3 cellular contexts compared by ENCODE assay signal in genomic region chr11:33730716-33731115, GRCh38.
TF ChIP-seq lines count a peak whose summit lies in the region.

No MANE protein-coding gene starts in this region.

TF ChIP-seq in SK-N-SH, 30 proteins besides CTCF, POLR2A, EP300 and RAD21 (continues in another document):
- no peak for TF ChIP-seq PBX3 (IDR thresholded peaks at IDR 0.05)
- TF ChIP-seq GATA2 (CRISPR knock-in tag; IDR thresholded peaks at IDR 0.05), result no peak
- no peak for TF ChIP-seq MXI1 (IDR thresholded peaks at IDR 0.05; ENCODE audit: low read depth, low read length)
- TF ChIP-seq POLR2AphosphoS5 (IDR thresholded peaks at IDR 0.05; ENCODE audit: low read depth, low read length), result no peak
- no peak for TF ChIP-seq JUND (IDR thresholded peaks at IDR 0.05)
- TF ChIP-seq EZH2phosphoT487 (IDR thresholded peaks at IDR 0.05; ENCODE audit: borderline replicate concordance, low read depth), result no peak
- TF ChIP-seq FOXM1 (IDR thresholded peaks at IDR 0.05; ENCODE audit: low read depth), result no peak
- no peak for TF ChIP-seq REST (IDR thresholded peaks at IDR 0.05; ENCODE audit: low read depth, low read length)
- no peak for TF ChIP-seq TCF12 (IDR thresholded peaks at IDR 0.05)
- no peak for TF ChIP-seq USF2 (IDR thresholded peaks at IDR 0.05; ENCODE audit: borderline replicate concordance, low read depth, low read length)
- no peak for TF ChIP-seq ZBTB33 (IDR thresholded peaks at IDR 0.05; ENCODE audit: borderline replicate concordance, low read depth)

TF ChIP-seq in SK-N-SH treated with all-trans-retinoic acid at 6 μM for 48 hours, 23 proteins besides CTCF, POLR2A, EP300 and RAD21:
- no peak for TF ChIP-seq ZNF70 (CRISPR knock-in tag; IDR thresholded peaks at IDR 0.05)
- TF ChIP-seq ARNTL (CRISPR knock-in tag; IDR thresholded peaks at IDR 0.05; ENCODE audit: borderline replicate concordance, low read depth), result no peak
- no peak for TF ChIP-seq POU6F1 (CRISPR knock-in tag; IDR thresholded peaks at IDR 0.05; ENCODE audit: borderline replicate concordance, low read depth)
- no peak for TF ChIP-seq PATZ1 (CRISPR knock-in tag; IDR thresholded peaks at IDR 0.05; ENCODE audit: borderline replicate concordance)

TF ChIP-seq in K562, 482 proteins besides CTCF, POLR2A, EP300 and RAD21:
- TF ChIP-seq ZNF395 (CRISPR knock-in tag; IDR thresholded peaks at IDR 0.05), result no peak
- no peak for TF ChIP-seq ZNF695 (CRISPR knock-in tag; IDR thresholded peaks at IDR 0.05)
- no peak for TF ChIP-seq ZNF449 (CRISPR knock-in tag; IDR thresholded peaks at IDR 0.05)
- TF ChIP-seq NONO (IDR thresholded peaks at IDR 0.05; ENCODE audit: low read depth in 2 of 2, low read length in 1 of 2), result no peak
- TF ChIP-seq MYBL2 (IDR thresholded peaks at IDR 0.05; ENCODE audit: low read depth), result no peak
- TF ChIP-seq MYBL2 (CRISPR knock-in tag; IDR thresholded peaks at IDR 0.05; ENCODE audit: borderline replicate concordance), result no peak
- no peak for TF ChIP-seq PBX2 (CRISPR knock-in tag; IDR thresholded peaks at IDR 0.05; ENCODE audit: low read depth)
- peak; percentile 69 for TF ChIP-seq PBX2 (tag; conservative IDR thresholded peaks at IDR 0.05; ENCODE audit: low read depth)
- no peak for TF ChIP-seq KDM2B (CRISPR knock-in tag; IDR thresholded peaks at IDR 0.05)
- no peak for TF ChIP-seq RNF219 (CRISPR knock-in tag; IDR thresholded peaks at IDR 0.05)
- no peak for TF ChIP-seq ZNF3 (CRISPR knock-in tag; IDR thresholded peaks at IDR 0.05)
- TF ChIP-seq MEIS2 (IDR thresholded peaks at IDR 0.05; ENCODE audit: partially characterized antibody), result peak; percentile 88
- 0 out of 2 replicates have a peak, but pooled peaks have one; percentile 16 for TF ChIP-seq NFIC (IDR thresholded peaks at IDR 0.05)
- TF ChIP-seq MTA1 (IDR thresholded peaks at IDR 0.05; ENCODE audit: borderline replicate concordance), result no peak
- no peak for TF ChIP-seq CC2D1A (IDR thresholded peaks at IDR 0.05)
- TF ChIP-seq CEBPG (CRISPR knock-in tag; IDR thresholded peaks at IDR 0.05), result no peak
- no peak for TF ChIP-seq CEBPG (tag; conservative IDR thresholded peaks at IDR 0.05 in 1 of 2, IDR thresholded peaks at IDR 0.05 in 1 of 2)
- no peak for TF ChIP-seq KAT7 (CRISPR knock-in tag; IDR thresholded peaks at IDR 0.05; ENCODE audit: borderline replicate concordance)
- peak; percentile 60; the same call in 1 of the 2 replicates for TF ChIP-seq PKNOX1 (IDR thresholded peaks at IDR 0.05)
- TF ChIP-seq RBM34 (IDR thresholded peaks at IDR 0.05; ENCODE audit: borderline replicate concordance, insufficient read depth, low read length), result no peak
- TF ChIP-seq ZSCAN29 (IDR thresholded peaks at IDR 0.05), result no peak
- no peak for TF ChIP-seq ZNF133 (CRISPR knock-in tag; IDR thresholded peaks at IDR 0.05)
- no peak for TF ChIP-seq RFX7 (CRISPR knock-in tag; IDR thresholded peaks at IDR 0.05)
- no peak for TF ChIP-seq POU5F1 (IDR thresholded peaks at IDR 0.05; ENCODE audit: borderline replicate concordance, low read depth, low read length, partially characterized antibody)
- TF ChIP-seq E2F3 (CRISPR knock-in tag; IDR thresholded peaks at IDR 0.05), result no peak
- no peak for TF ChIP-seq CSDE1 (IDR thresholded peaks at IDR 0.05)
- no peak for TF ChIP-seq NFRKB (IDR thresholded peaks at IDR 0.05; ENCODE audit: low read depth)
- TF ChIP-seq CEBPB (tag; IDR thresholded peaks at IDR 0.05), result peak; percentile 16; the same call in 1 of the 2 replicates
- TF ChIP-seq ZNF277 (CRISPR knock-in tag; IDR thresholded peaks at IDR 0.05; ENCODE audit: borderline replicate concordance), result no peak
